ENCODE assay signal across 2 cellular contexts in the genomic region with DNA sequence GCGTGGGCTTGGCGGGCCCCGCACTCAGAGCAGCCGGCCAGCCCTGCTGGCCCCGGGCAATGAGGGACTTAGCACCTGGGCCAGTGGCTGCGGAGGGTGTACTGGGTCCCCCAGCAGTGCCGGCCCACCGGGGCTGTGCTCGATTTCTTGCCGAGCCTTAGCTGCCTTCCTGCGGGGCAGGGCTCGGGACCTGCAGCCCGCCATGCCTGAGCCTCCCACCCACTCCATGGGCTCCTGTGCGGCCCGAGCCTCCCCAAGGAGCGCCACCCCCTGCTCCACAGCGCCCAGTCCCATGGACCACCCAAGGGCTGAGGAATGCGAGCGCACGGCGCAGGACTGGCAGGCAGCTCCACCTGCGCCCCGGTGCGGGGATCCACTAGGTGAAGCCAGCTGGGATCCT. TPM values are rescaled to one million over a fixed set of nuclear protein-coding genes. Genes with fewer than 3 reads are reported as not detected.
"Had no signal": no experiment of that assay in that cellular context is flagged by ENCODE, and none has a peak within 500 bp of the region (broad histone marks: within the 10 kb centered on the region; RNA-seq: fewer than 3 reads in every experiment).

No MANE protein-coding gene starts in this region.

RNA-seq across cellular contexts. Expression of a gene that starts 2.3 kb away (rescaled TPM):
- total RNA-seq: thoracic aorta had no signal
- polyA plus RNA-seq: stomach had no signal
